16 cellular contexts compared by ENCODE assay signal in the genomic region with DNA sequence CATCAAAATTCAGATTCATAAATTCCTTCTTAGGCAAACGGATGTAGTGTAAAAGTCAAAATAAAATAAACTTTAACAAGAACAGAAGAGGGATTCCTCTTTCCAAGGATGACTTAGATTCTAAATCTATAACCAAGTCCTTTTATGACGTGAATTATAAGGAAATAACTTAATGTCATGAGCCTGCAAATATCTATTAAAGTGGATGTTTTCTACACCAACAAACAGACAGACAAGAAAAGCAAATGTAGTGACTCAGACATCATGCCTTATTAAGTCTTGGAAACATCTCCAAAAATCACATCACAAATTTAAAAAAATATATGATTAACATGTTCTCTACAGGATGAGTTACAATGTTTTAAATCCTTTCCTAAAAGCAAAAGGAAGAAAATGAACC.
DNase-seq lines count a peak whose midpoint lies in the region; ATAC-seq, FAIRE-seq and TF ChIP-seq lines count a peak whose summit lies in the region.
"Had no signal": no experiment of that assay in that cellular context is flagged by ENCODE, and none has a peak within 500 bp of the region (broad histone marks: within the 10 kb centered on the region; RNA-seq: fewer than 3 reads in every experiment).

No MANE protein-coding gene starts in this region.

- H3K9ac ChIP-seq in adipocyte (ENCODE audit: low read length), result no peak overlapping the region
- H3K9ac ChIP-seq: BLaER1 treated with 17β-estradiol and CSF1 and Interleukin-3, amounts not matched to agents 10 nM and 100 nM had no signal

- peak overlapping the region; percentile 50 for H3K27ac Mint-ChIP-seq in osteocyte (ENCODE audit: unreplicated experiment)
- H3K27ac Mint-ChIP-seq: B cell; CD8-positive, alpha-beta T cell; H9 had no signal

- H3K9me3 Mint-ChIP-seq in osteocyte (ENCODE audit: unreplicated experiment), result no peaks in the 10 kb centered on the region
- H3K9me3 Mint-ChIP-seq: CD8-positive, alpha-beta T cell; H9 had no signal

- H3K36me3 ChIP-seq in adipocyte (ENCODE audit: control insufficient read depth, insufficient read depth, low read length, severe bottlenecking), result peaks cover 94% of the 10 kb centered on the region
- peaks cover 0 to 17% of the 10 kb centered on the region in 2 donors for H3K36me3 ChIP-seq in vagina

- intact Hi-C loops in vagina (cut with DNase I) (no loop called here), Right ventricle myocardium superior (cut with DNase I) (loop anchor here (10.0 kb wide), 1 partner anchor 50 kb away; no protein-coding TSS in a partner anchor)

- H3K4me1 Mint-ChIP-seq in osteocyte (ENCODE audit: unreplicated experiment), result peaks cover 10% of the 10 kb centered on the region
- H3K4me1 Mint-ChIP-seq: B cell had no signal

- H3K4me1 ChIP-seq in adipocyte (ENCODE audit: control insufficient read depth, insufficient read depth, low read length) (no peaks in the 10 kb centered on the region), vagina (peaks cover 39% of the 10 kb centered on the region)
- H3K4me1 ChIP-seq: BLaER1 treated with 17β-estradiol and CSF1 and Interleukin-3, amounts not matched to agents 10 nM and 100 nM had no signal

- H3K27me3 ChIP-seq in adipocyte (replicated peaks; ENCODE audit: control insufficient read depth, insufficient read depth, low read length) (no peaks in the 10 kb centered on the region), vagina (no peaks in the 10 kb centered on the region)
- H3K27me3 ChIP-seq: BLaER1 treated with 17β-estradiol and CSF1 and Interleukin-3, amounts not matched to agents 10 nM and 100 nM had no signal

- no peak overlapping the region for H3K4me3 ChIP-seq in adipocyte (ENCODE audit: low read length)
- H3K4me3 ChIP-seq in vagina, result no peak overlapping the region
- H3K4me3 ChIP-seq: BLaER1 treated with 17β-estradiol and CSF1 and Interleukin-3, amounts not matched to agents 10 nM and 100 nM; GM12878 had no signal

- no peak for TF ChIP-seq POLR2A in vagina (IDR thresholded peaks at IDR 0.05)

- H3K4me3 Mint-ChIP-seq in osteocyte (ENCODE audit: unreplicated experiment), result no peak overlapping the region
- H3K4me3 Mint-ChIP-seq: B cell; CD8-positive, alpha-beta T cell; H9 had no signal

- FAIRE-seq in endometrium (lab: Jason Lieb, UNC), result peak; percentile 37
- FAIRE-seq: GM12878, H1 had no signal

- peaks cover 58% of the 10 kb centered on the region for H3K36me3 Mint-ChIP-seq in osteocyte (ENCODE audit: unreplicated experiment)

- ATAC-seq in GM19328 (IDR thresholded peaks at IDR 0.05; ENCODE audit: unreplicated experiment), result no peak
- ATAC-seq in Right ventricle myocardium superior (ENCODE audit: poor library complexity), result no peak
- ATAC-seq in HG03135 (IDR thresholded peaks at IDR 0.05; ENCODE audit: unreplicated experiment), result no peak
- ATAC-seq: CD8-positive, alpha-beta T cell; GM12878 had no signal

- DNase-seq in adipocyte (ENCODE audit: low read depth) (peak; percentile 4), osteocyte (ENCODE audit: extremely low spot score, unreplicated experiment) (no peak), vagina (ENCODE audit: extremely low spot score in 2 of 2) (no peak), Right ventricle myocardium superior (no peak)
- DNase-seq: Calu3; CD8-positive, alpha-beta T cell; DMS79 treated with DMSO at 0.1 percent for 48 hours; EL; H9 had no signal

- H3K9me3 ChIP-seq in adipocyte (ENCODE audit: control insufficient read depth, low read length), result no peaks in the 10 kb centered on the region
- no peaks in the 10 kb centered on the region for H3K9me3 ChIP-seq in vagina
- H3K9me3 ChIP-seq: BLaER1 treated with 17β-estradiol and CSF1 and Interleukin-3, amounts not matched to agents 10 nM and 100 nM had no signal

- H3K27ac ChIP-seq in vagina, result peak overlapping the region; percentile 82
- H3K27ac ChIP-seq: BLaER1 treated with 17β-estradiol and CSF1 and Interleukin-3, amounts not matched to agents 10 nM and 100 nM had no signal

- H3K27me3 Mint-ChIP-seq in osteocyte (ENCODE audit: unreplicated experiment), result no peaks in the 10 kb centered on the region
- H3K27me3 Mint-ChIP-seq: B cell had no signal

- TF ChIP-seq CTCF in osteocyte (IDR thresholded peaks at IDR 0.05) (no peak), vagina (IDR thresholded peaks at IDR 0.05) (no peak)
